ENCODE assay signal across 25 cellular contexts in the genomic region with DNA sequence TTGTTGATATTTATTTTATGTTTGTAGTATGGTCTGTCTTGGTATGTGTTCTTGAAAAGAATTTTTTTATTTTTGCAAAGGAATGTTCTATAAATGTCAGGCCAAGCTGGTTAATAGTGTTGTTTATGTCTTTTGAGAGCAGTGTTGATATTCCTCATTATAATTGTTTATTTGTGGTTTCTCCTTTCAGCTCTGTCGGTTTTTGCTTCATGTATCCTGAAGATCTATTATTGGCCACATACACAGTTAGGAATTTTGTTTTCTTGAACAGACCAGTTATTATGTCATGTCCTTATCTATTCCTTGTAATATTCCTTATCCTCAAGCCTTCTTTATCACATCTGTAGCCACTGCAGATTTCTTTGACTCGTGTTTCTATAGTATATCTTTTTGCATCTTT. TPM values are rescaled to one million over a fixed set of nuclear protein-coding genes. Genes with fewer than 3 reads are reported as not detected.
DNase-seq lines count a peak whose midpoint lies in the region; FAIRE-seq and TF ChIP-seq lines count a peak whose summit lies in the region.
"Had no signal": no experiment of that assay in that cellular context is flagged by ENCODE, and none has a peak within 500 bp of the region (broad histone marks: within the 10 kb centered on the region; RNA-seq: fewer than 3 reads in every experiment).

No MANE protein-coding gene starts in this region.

- H3K36me3 ChIP-seq in mesenchymal stem cell (ENCODE audit: control insufficient read depth in 1 of 2, insufficient read depth in 2 of 2, low read depth in 1 of 2, low read length in 2 of 2) (peaks cover 0 to 47% of the 10 kb centered on the region in 2 experiments), uterus (no peaks in the 10 kb centered on the region)
- H3K36me3 ChIP-seq: pancreas had no signal

- no peak overlapping the region for H3K4me2 ChIP-seq in mesenchymal stem cell (ENCODE audit: low read length, poor library complexity, severe bottlenecking)
- H3K4me2 ChIP-seq: SK-N-SH had no signal

- H3K4me1 ChIP-seq in mesenchymal stem cell (ENCODE audit: control insufficient read depth, insufficient read depth, low read depth, low read length) (no peaks in the 10 kb centered on the region), uterus (peaks cover 0 to 9% of the 10 kb centered on the region in 2 donors)

- no peak overlapping the region for H2BK12ac ChIP-seq in mesenchymal stem cell (ENCODE audit: low read length in 2 of 2)

- intact Hi-C loops in uterus (cut with DNase I; ENCODE audit: low total_unique reads), result no loop called here

- no peak overlapping the region for H3K9ac ChIP-seq in mesenchymal stem cell (ENCODE audit: low read length)
- H3K9ac ChIP-seq: SK-N-SH had no signal

- H3K14ac ChIP-seq in mesenchymal stem cell (ENCODE audit: low read length in 2 of 2), result no peak overlapping the region

- TF ChIP-seq POLR2A in uterus (IDR thresholded peaks at IDR 0.05), result no peak

- H3K23ac ChIP-seq in mesenchymal stem cell (ENCODE audit: low read length in 2 of 2), result no peak overlapping the region

- no peak overlapping the region for H2AK5ac ChIP-seq in mesenchymal stem cell (ENCODE audit: low read length, severe bottlenecking)

- no peak overlapping the region for H4K91ac ChIP-seq in mesenchymal stem cell (ENCODE audit: low read length)

- H2BK15ac ChIP-seq in mesenchymal stem cell (ENCODE audit: low read depth, poor library complexity, severe bottlenecking), result no peak overlapping the region

- no peaks in the 10 kb centered on the region for H3K27me3 ChIP-seq in mesenchymal stem cell (ENCODE audit: control insufficient read depth in 1 of 2, insufficient read depth in 1 of 2, low read length in 2 of 2)
- H3K27me3 ChIP-seq in uterus, result no peaks in the 10 kb centered on the region
- H3K27me3 ChIP-seq: breast epithelium, pancreas had no signal

- TF ChIP-seq CTCF in choroid plexus epithelial cell (conservative IDR thresholded peaks at IDR 0.05; ENCODE audit: low read depth, low read length), result no peak
- TF ChIP-seq CTCF in uterus (IDR thresholded peaks at IDR 0.05), result no peak

- H2BK120ac ChIP-seq in mesenchymal stem cell (ENCODE audit: low read depth, low read length), result no peak overlapping the region

- H3K18ac ChIP-seq in mesenchymal stem cell (ENCODE audit: low read depth in 1 of 2, low read length in 2 of 2), result no peak overlapping the region

- DNase-seq in AG20443 (ENCODE audit: low spot score) (peak; percentile 19), HTR-8/SVneo (ENCODE audit: insufficient read length, low spot score) (peak; percentile 38), choroid plexus epithelial cell (ENCODE audit: low read depth) (peak; percentile 55), mesenchymal stem cell (peak; percentile 90), NCI-H510A (lab: John Stamatoyannopoulos, UW) (no peak), LoVo (ENCODE audit: low spot score) (no peak), uterus (no peak)
- DNase-seq in stimulated activated naive CD4-positive, alpha-beta T cell treated with Interleukin-2 at 50 U/mL for 16 hours (lab: John Stamatoyannopoulos, UW), result no peak
- DNase-seq: activated CD4-positive, alpha-beta T cell treated with anti-CD3 and anti-CD28 coated beads for 48 hours; activated CD8-positive, alpha-beta memory T cell treated with anti-CD3 and anti-CD28 coated beads, Interleukin-2, amount 10 ng/mL, durations not matched to agents 7 days and 5 days; activated naive CD8-positive, alpha-beta T cell treated with anti-CD3 and anti-CD28 coated beads, Interleukin-2, amount 10 ng/mL, durations not matched to agents 7 days and 5 days; CD4-positive, alpha-beta memory T cell; DMS 273 treated with DMSO at 0.1 percent for 48 hours; GF-D8; hippocampal formation; left ventricle myocardium inferior; NCI-H2107; NCI-H510A treated with DMSO at 0.1 percent for 48 hours; pancreas; right cardiac atrium; SK-N-SH; stimulated activated CD8-positive, alpha-beta memory T cell treated with anti-CD3 and anti-CD28 coated beads, Interleukin-4, amount 100 ng/mL, for 48 hours had no signal

- H3K9me3 ChIP-seq in mesenchymal stem cell (ENCODE audit: control insufficient read depth, low read length), result no peaks in the 10 kb centered on the region
- H3K9me3 ChIP-seq in uterus, result no peaks in the 10 kb centered on the region
- H3K9me3 ChIP-seq: breast epithelium, left ventricle myocardium inferior, pancreas had no signal

- H2BK5ac ChIP-seq in mesenchymal stem cell (ENCODE audit: low read depth, low read length, poor library complexity, severe bottlenecking), result no peak overlapping the region

- H3K4me3 ChIP-seq in choroid plexus epithelial cell (ENCODE audit: low read depth, low read length) (no peak overlapping the region), mesenchymal stem cell (ENCODE audit: insufficient read depth in 1 of 2, low read depth in 1 of 2, low read length in 2 of 2) (no peak overlapping the region), uterus (no peak overlapping the region)
- H3K4me3 ChIP-seq: breast epithelium, left ventricle myocardium inferior, pancreas had no signal

- no peak for FAIRE-seq in HTR-8/SVneo (lab: Jason Lieb, UNC)
- FAIRE-seq: GM12891, RCC 7860 had no signal

- H3K27ac ChIP-seq in mesenchymal stem cell (ENCODE audit: low read length, poor library complexity, severe bottlenecking) (no peak overlapping the region), uterus (peak overlapping the region in 1 of 2 donors; percentile 72)
- H3K27ac ChIP-seq: breast epithelium, left ventricle myocardium inferior, pancreas had no signal

- H4K8ac ChIP-seq in mesenchymal stem cell (ENCODE audit: low read length), result no peak overlapping the region

- no CpG with 5 or more reads among the region's 2 CpGs for WGBS in mesenchymal stem cell

- H3K79me1 ChIP-seq in mesenchymal stem cell (replicated peaks; ENCODE audit: low read length, poor library complexity, severe bottlenecking), result peaks cover 3% of the 10 kb centered on the region

- no peak overlapping the region for H3K4ac ChIP-seq in mesenchymal stem cell (ENCODE audit: low read depth in 1 of 2, low read length in 2 of 2)

- H2AFZ ChIP-seq in mesenchymal stem cell (ENCODE audit: low read depth, low read length), result no peak overlapping the region

RNA-seq across cellular contexts. Expression of a gene that starts 56.5 kb away (rescaled TPM):
- polyA plus RNA-seq in mesenchymal stem cell (2013, experiment 1 of 2), result 38.5 TPM
- 39.2 TPM for polyA plus RNA-seq in mesenchymal stem cell (2013, experiment 2 of 2)
- 10 to 100 TPM; 22.5 to 41.1 (median 28.6) TPM for total RNA-seq in uterus

RNA-seq across cellular contexts. Expression of a gene that starts 56.7 kb away (rescaled TPM):
- polyA plus RNA-seq in mesenchymal stem cell (2013, experiment 1 of 2), result 18.4 TPM
- polyA plus RNA-seq in mesenchymal stem cell (2013, experiment 2 of 2), result 19.8 TPM
- 10 to 100 TPM; 20.7 to 40.4 (median 29.0) TPM for total RNA-seq in uterus

Comparison
In these comparisons a context has a peak if more than half of its experiments do, and no peak if none do; other contexts are left out.
1. DNase-seq: peak in AG20443 (single experiment), HTR-8/SVneo (single experiment), choroid plexus epithelial cell (single experiment) and mesenchymal stem cell (single experiment); none in NCI-H510A (single experiment), LoVo (single experiment), uterus (0 of 2) and stimulated activated naive CD4-positive, alpha-beta T cell treated with Interleukin-2 at 50 U/mL for 16 hours (single experiment).